Comparison of ENCODE assay signal across 8 cellular contexts in the genomic region with DNA sequence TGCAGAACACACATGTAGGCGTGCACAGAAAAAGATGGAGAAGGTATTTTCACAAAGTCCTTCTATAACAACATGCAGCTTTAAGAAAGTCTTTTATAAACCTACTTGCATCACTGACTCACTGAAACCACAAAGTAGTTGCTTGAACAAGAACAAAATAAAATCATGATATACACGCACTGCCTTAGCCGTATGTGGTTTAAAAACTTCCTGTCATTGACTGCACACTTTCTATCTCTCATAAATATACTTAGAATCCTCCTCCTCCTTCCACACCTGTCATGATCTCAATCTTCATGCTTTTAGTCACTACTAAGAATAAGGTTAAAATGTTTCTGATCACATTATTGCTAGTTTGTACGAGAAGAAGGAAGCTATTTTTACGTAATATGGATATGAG.
DNase-seq lines count a peak whose midpoint lies in the region; ATAC-seq, FAIRE-seq and TF ChIP-seq lines count a peak whose summit lies in the region.

No MANE protein-coding gene starts in this region.

- no peak for DNase-seq in GM18507 (ENCODE audit: extremely low spot score, insufficient read length, low read depth)
- peak; percentile 38 to 85 for DNase-seq in NOMO-1 (lab: John Stamatoyannopoulos, UW; ENCODE audit: unreplicated experiment in 2 of 2)
- DNase-seq in iris pigment epithelial cell (ENCODE audit: low read depth): peak; percentile 82
- no peak for DNase-seq in DMS53 (lab: John Stamatoyannopoulos, UW)
- DNase-seq in D721Med (ENCODE audit: insufficient read length, low spot score): no peak
- DNase-seq in LoVo (ENCODE audit: low spot score): no peak
- DNase-seq in activated effector memory CD4-positive, alpha-beta T cell treated with anti-CD3 and anti-CD28 coated beads, Interleukin-2, amount 50 U/mL, for 16 hours: no peak

- ATAC-seq in GM21825 (IDR thresholded peaks at IDR 0.05; ENCODE audit: unreplicated experiment): peak; percentile 85

- no peak for TF ChIP-seq CTCF in D721Med (IDR thresholded peaks at IDR 0.05; ENCODE audit: insufficient read depth, missing control alignments)

- FAIRE-seq in GM18507 (lab: Jason Lieb, UNC) (peak; percentile 76), D721Med (lab: Jason Lieb, UNC) (no peak)

Comparison
In these comparisons a context has a peak if more than half of its experiments do, and no peak if none do; other contexts are left out.
1. DNase-seq: peak in NOMO-1 (2 of 2) and iris pigment epithelial cell (single experiment); none in GM18507 (single experiment), DMS53 (single experiment), D721Med (single experiment), LoVo (single experiment) and activated effector memory CD4-positive, alpha-beta T cell treated with anti-CD3 and anti-CD28 coated beads, Interleukin-2, amount 50 U/mL, for 16 hours (single experiment).